8 cellular contexts compared by ENCODE assay signal in genomic region chr1:27934818-27935549, GRCh38. TPM values are rescaled to one million over a fixed set of nuclear protein-coding genes. Genes with fewer than 3 reads are reported as not detected.
DNase-seq lines count a peak whose midpoint lies in the region; ATAC-seq and TF ChIP-seq lines count a peak whose summit lies in the region.

A gene with protein sequence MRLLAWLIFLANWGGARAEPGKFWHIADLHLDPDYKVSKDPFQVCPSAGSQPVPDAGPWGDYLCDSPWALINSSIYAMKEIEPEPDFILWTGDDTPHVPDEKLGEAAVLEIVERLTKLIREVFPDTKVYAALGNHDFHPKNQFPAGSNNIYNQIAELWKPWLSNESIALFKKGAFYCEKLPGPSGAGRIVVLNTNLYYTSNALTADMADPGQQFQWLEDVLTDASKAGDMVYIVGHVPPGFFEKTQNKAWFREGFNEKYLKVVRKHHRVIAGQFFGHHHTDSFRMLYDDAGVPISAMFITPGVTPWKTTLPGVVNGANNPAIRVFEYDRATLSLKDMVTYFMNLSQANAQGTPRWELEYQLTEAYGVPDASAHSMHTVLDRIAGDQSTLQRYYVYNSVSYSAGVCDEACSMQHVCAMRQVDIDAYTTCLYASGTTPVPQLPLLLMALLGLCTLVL (plus strand): TSS chr1:27935000. CDS start chr1:27935184, 184 bp downstream.

- no peak for DNase-seq in activated naive CD4-positive, alpha-beta T cell treated with anti-CD3 and anti-CD28 coated beads, Interleukin-2, amount 10 ng/mL, durations not matched to agents 7 days and 5 days
- DNase-seq in activated naive CD4-positive, alpha-beta T cell treated with Interleukin-2 at 50 U/mL for 16 hours: no peak
- peak; percentile 67 to 88 for DNase-seq in NCI-H526 (lab: John Stamatoyannopoulos, UW)
- DNase-seq in cardiac fibroblast (ENCODE audit: low read depth in 2 of 2): peak in 1 of 2 donors; percentile 9
- DNase-seq in natural killer cell: no peak
- DNase-seq in AG08395 (ENCODE audit: low spot score): no peak
- DNase-seq in GM10266 (ENCODE audit: extremely low spot score): no peak

- H3K4me3 ChIP-seq in cardiac fibroblast (replicated peaks in 1 of 2; ENCODE audit: low read depth in 2 of 2, low read length in 2 of 2): no peak within 1 kb of the TSS

- H3K27ac Mint-ChIP-seq in activated naive CD4-positive, alpha-beta T cell treated with anti-CD3 and anti-CD28 coated beads, Interleukin-2, amount 10 ng/mL, durations not matched to agents 7 days and 5 days: no peak within 1 kb of the TSS
- H3K27ac Mint-ChIP-seq in natural killer cell: peak within 1 kb of the TSS in 1 of 2 donors; percentile 9

- no peaks in the 10 kb centered on the region for H3K36me3 Mint-ChIP-seq in activated naive CD4-positive, alpha-beta T cell treated with anti-CD3 and anti-CD28 coated beads, Interleukin-2, amount 10 ng/mL, durations not matched to agents 7 days and 5 days
- no peaks in the 10 kb centered on the region for H3K36me3 Mint-ChIP-seq in natural killer cell

- CTCF ChIA-PET in activated naive CD4-positive, alpha-beta T cell treated with anti-CD3 and anti-CD28 coated beads, Interleukin-2, amount 10 ng/mL, durations not matched to agents 7 days and 5 days (lab: Charles Lee): interaction anchor here (0.6 to 1.1 kb wide), 4 partner anchors 10 to 176 kb away, joined by 3 read pairs; partner anchors contain the start of gene EYA3

- H3K4me3 Mint-ChIP-seq in activated naive CD4-positive, alpha-beta T cell treated with anti-CD3 and anti-CD28 coated beads, Interleukin-2, amount 10 ng/mL, durations not matched to agents 7 days and 5 days: peak within 1 kb of the TSS; percentile 1
- H3K4me3 Mint-ChIP-seq in natural killer cell: peak within 1 kb of the TSS; percentile 47

- peak in 1 of 3 donors; percentile 37 for ATAC-seq in natural killer cell
- ATAC-seq in GM21723 (IDR thresholded peaks at IDR 0.05; ENCODE audit: unreplicated experiment): no peak

- H3K27me3 Mint-ChIP-seq in activated naive CD4-positive, alpha-beta T cell treated with anti-CD3 and anti-CD28 coated beads, Interleukin-2, amount 10 ng/mL, durations not matched to agents 7 days and 5 days: peaks cover 54% of the 10 kb centered on the region
- peaks cover 11 to 19% of the 10 kb centered on the region in 2 donors for H3K27me3 Mint-ChIP-seq in natural killer cell (ENCODE audit: low read depth in 2 of 2)

- no peaks in the 10 kb centered on the region for H3K9me3 Mint-ChIP-seq in activated naive CD4-positive, alpha-beta T cell treated with anti-CD3 and anti-CD28 coated beads, Interleukin-2, amount 10 ng/mL, durations not matched to agents 7 days and 5 days
- no peaks in the 10 kb centered on the region for H3K9me3 Mint-ChIP-seq in natural killer cell

- H3K4me1 Mint-ChIP-seq in activated naive CD4-positive, alpha-beta T cell treated with anti-CD3 and anti-CD28 coated beads, Interleukin-2, amount 10 ng/mL, durations not matched to agents 7 days and 5 days: peaks cover 53% of the 10 kb centered on the region
- peaks cover 2 to 13% of the 10 kb centered on the region in 2 donors for H3K4me1 Mint-ChIP-seq in natural killer cell

- TF ChIP-seq CTCF in cardiac fibroblast (IDR thresholded peaks at IDR 0.05; ENCODE audit: low read depth, low read length) (peak; percentile 14), natural killer cell (IDR thresholded peaks at IDR 0.05) (no peak), GM10266 (IDR thresholded peaks at IDR 0.05; ENCODE audit: control insufficient read depth, insufficient read depth, low read depth, missing control alignments) (no peak)

- intact Hi-C loops in natural killer cell (cut with micrococcal nuclease): no loop called here

RNA-seq across cellular contexts. Expression of the gene that starts here (rescaled TPM):
- under 1 TPM; 0.24 to 0.88 (median 0.75) TPM for total RNA-seq in natural killer cell

Comparison
In these comparisons a context has a peak if more than half of its experiments do, and no peak if none do; other contexts are left out.
1. DNase-seq: peak in NCI-H526 (2 of 2); none in activated naive CD4-positive, alpha-beta T cell treated with anti-CD3 and anti-CD28 coated beads, Interleukin-2, amount 10 ng/mL, durations not matched to agents 7 days and 5 days (single experiment), activated naive CD4-positive, alpha-beta T cell treated with Interleukin-2 at 50 U/mL for 16 hours (single experiment), natural killer cell (single experiment), AG08395 (single experiment) and GM10266 (single experiment).